29 cellular contexts compared by ENCODE assay signal in genomic region chr21:39661121-39661520, GRCh38. TPM values are rescaled to one million over a fixed set of nuclear protein-coding genes. Genes with fewer than 3 reads are reported as not detected.
DNase-seq lines count a peak whose midpoint lies in the region; ATAC-seq, FAIRE-seq and TF ChIP-seq lines count a peak whose summit lies in the region.
"Had no signal": no experiment of that assay in that cellular context is flagged by ENCODE, and none has a peak within 500 bp of the region (broad histone marks: within the 10 kb centered on the region; RNA-seq: fewer than 3 reads in every experiment).

No MANE protein-coding gene starts in this region.

- no peaks in the 10 kb centered on the region for H4K20me1 ChIP-seq in astrocyte (ENCODE audit: insufficient read depth, low read length)

- no peaks in the 10 kb centered on the region for H3K9me3 Mint-ChIP-seq in Calu3 (ENCODE audit: low read depth, unreplicated experiment)
- H3K9me3 Mint-ChIP-seq in astrocyte (ENCODE audit: unreplicated experiment): peaks cover 8% of the 10 kb centered on the region
- H3K9me3 Mint-ChIP-seq in activated T-helper 17 cell treated with anti-CD3 and anti-CD28 coated beads, Interleukin-2, amount 50 U/mL, for 72 hours: peaks cover 3% of the 10 kb centered on the region
- H3K9me3 Mint-ChIP-seq: activated naive CD8-positive, alpha-beta T cell treated with anti-CD3 and anti-CD28 coated beads for 36 hours; dendritic cell treated with granulocyte-macrophage colony-stimulating factor and Interleukin-4, amounts not matched to agents 40 ng/mL and 50 ng/mL, for 4 days had no signal

- H3K4me3 Mint-ChIP-seq in Calu3 (ENCODE audit: low read depth, unreplicated experiment) (peak overlapping the region; percentile 79), astrocyte (ENCODE audit: unreplicated experiment) (no peak overlapping the region)
- no peak overlapping the region for H3K4me3 Mint-ChIP-seq in activated T-helper 17 cell treated with anti-CD3 and anti-CD28 coated beads, Interleukin-2, amount 50 U/mL, for 72 hours
- H3K4me3 Mint-ChIP-seq: activated CD8-positive, alpha-beta T cell treated with anti-CD3 and anti-CD28 coated beads, Interleukin-2, amount 10 ng/mL, durations not matched to agents 7 days and 5 days; activated naive CD8-positive, alpha-beta T cell treated with anti-CD3 and anti-CD28 coated beads for 36 hours; CD8-positive, alpha-beta memory T cell; dendritic cell treated with granulocyte-macrophage colony-stimulating factor and Interleukin-4, amounts not matched to agents 40 ng/mL and 50 ng/mL, for 4 days had no signal

- DNase-seq in Calu3: no peak
- no peak for DNase-seq in astrocyte (ENCODE audit: low read depth)
- no peak for DNase-seq in mesenchymal stem cell
- no peak for DNase-seq in trophoblast cell
- DNase-seq in NCI-H2227 (lab: John Stamatoyannopoulos, UW; ENCODE audit: unreplicated experiment): no peak
- no peak for DNase-seq in activated CD4-positive, alpha-beta T cell treated with anti-CD3 and anti-CD28 coated beads, Interleukin-2, amount 50 U/mL, for 1 hour
- no peak for DNase-seq in G401 (ENCODE audit: low spot score)
- DNase-seq: activated CD4-positive, CD25-positive, alpha-beta regulatory T cell treated with anti-CD3 and anti-CD28 coated beads, Interleukin-2, amount 50 U/mL, for 72 hours; activated CD8-positive, alpha-beta T cell treated with anti-CD3 and anti-CD28 coated beads, Interleukin-2, amount 10 ng/mL, durations not matched to agents 7 days and 5 days; activated effector memory CD4-positive, alpha-beta T cell treated with anti-CD3 and anti-CD28 coated beads, Interleukin-2, amount 50 U/mL, for 16 hours; activated naive CD8-positive, alpha-beta T cell treated with anti-CD3 and anti-CD28 coated beads for 36 hours; activated T-cell treated with anti-CD3 and anti-CD28 coated beads for 4 hours; BE2C; caudate nucleus; CD8-positive, alpha-beta memory T cell; left lung; NCI-H2081 treated with DMSO at 0.1 percent for 48 hours; NCI-H446 treated with DMSO at 0.1 percent for 48 hours; stomach; T-helper 2 cell; tibial artery had no signal

- H2AFZ ChIP-seq in astrocyte (ENCODE audit: low read depth, low read length): peak overlapping the region; percentile 83
- no peak overlapping the region for H2AFZ ChIP-seq in mesenchymal stem cell (ENCODE audit: low read depth, low read length)
- no peak overlapping the region for H2AFZ ChIP-seq in trophoblast cell (ENCODE audit: insufficient read depth, low read length, poor library complexity)

- H2BK120ac ChIP-seq in mesenchymal stem cell (ENCODE audit: low read depth, low read length) (peak overlapping the region; percentile 40), trophoblast cell (ENCODE audit: insufficient read depth, low read length, poor library complexity) (peak overlapping the region; percentile 76)

- H3K4me1 Mint-ChIP-seq in Calu3 (ENCODE audit: low read depth, unreplicated experiment): peaks cover 48% of the 10 kb centered on the region
- peaks cover 22% of the 10 kb centered on the region for H3K4me1 Mint-ChIP-seq in astrocyte (ENCODE audit: low read depth, unreplicated experiment)
- H3K4me1 Mint-ChIP-seq in activated T-helper 17 cell treated with anti-CD3 and anti-CD28 coated beads, Interleukin-2, amount 50 U/mL, for 72 hours: no peaks in the 10 kb centered on the region
- H3K4me1 Mint-ChIP-seq: activated naive CD8-positive, alpha-beta T cell treated with anti-CD3 and anti-CD28 coated beads for 36 hours had no signal

- H3K27ac Mint-ChIP-seq in Calu3 (ENCODE audit: unreplicated experiment) (peak overlapping the region; percentile 72), astrocyte (ENCODE audit: unreplicated experiment) (peak overlapping the region; percentile 80)
- no peak overlapping the region for H3K27ac Mint-ChIP-seq in activated T-helper 17 cell treated with anti-CD3 and anti-CD28 coated beads, Interleukin-2, amount 50 U/mL, for 72 hours
- H3K27ac Mint-ChIP-seq: activated CD8-positive, alpha-beta T cell treated with anti-CD3 and anti-CD28 coated beads, Interleukin-2, amount 10 ng/mL, durations not matched to agents 7 days and 5 days; activated naive CD8-positive, alpha-beta T cell treated with anti-CD3 and anti-CD28 coated beads for 36 hours; CD8-positive, alpha-beta memory T cell; dendritic cell treated with granulocyte-macrophage colony-stimulating factor and Interleukin-4, amounts not matched to agents 40 ng/mL and 50 ng/mL, for 4 days had no signal

- peak overlapping the region; percentile 37 for H2AK5ac ChIP-seq in mesenchymal stem cell (ENCODE audit: low read length, severe bottlenecking)
- no peak overlapping the region for H2AK5ac ChIP-seq in trophoblast cell (ENCODE audit: low read length)

- peak overlapping the region; percentile 19 to 86 for H2BK12ac ChIP-seq in mesenchymal stem cell (ENCODE audit: low read length in 2 of 2)
- peak overlapping the region; percentile 64 for H2BK12ac ChIP-seq in trophoblast cell (ENCODE audit: low read length)

- H3K9ac ChIP-seq in astrocyte (ENCODE audit: low read length) (no peak overlapping the region), mesenchymal stem cell (ENCODE audit: low read length) (no peak overlapping the region), trophoblast cell (ENCODE audit: low read length) (no peak overlapping the region)

- no TSS peak for BruUV-seq in Calu3 (replicated peaks; lab: Mats Ljungman, UMichigan)

- no peak for FAIRE-seq in astrocyte (lab: Jason Lieb, UNC)
- FAIRE-seq: G401.6, GM19239, K562 had no signal

- H3K79me2 ChIP-seq in astrocyte (ENCODE audit: insufficient read depth, low read length): no peaks in the 10 kb centered on the region
- H3K79me2 ChIP-seq in trophoblast cell (ENCODE audit: control insufficient read depth, insufficient read depth, low read length, poor library complexity): peaks cover 3% of the 10 kb centered on the region

- in situ Hi-C loops in G401 (cut with HindIII; ENCODE audit: low sequenced_read_pairs): no loop called here

- no peaks in the 10 kb centered on the region for H3K27me3 ChIP-seq in astrocyte (ENCODE audit: insufficient read depth, low read length)
- H3K27me3 ChIP-seq in mesenchymal stem cell (ENCODE audit: control insufficient read depth in 1 of 2, insufficient read depth in 1 of 2, low read length in 2 of 2): peaks cover 0 to 8% of the 10 kb centered on the region in 2 experiments
- no peaks in the 10 kb centered on the region for H3K27me3 ChIP-seq in trophoblast cell (ENCODE audit: insufficient read depth, low read length)
- H3K27me3 ChIP-seq: BE2C, MG63, stomach, tibial artery had no signal

- CTCF ChIA-PET in Calu3 (lab: Charles Lee): interaction anchor here (0.5 to 1.6 kb wide), 2 partner anchors 27 to 58 kb away, joined by 3 to 6 read pairs; no protein-coding TSS in a partner anchor

- H3K18ac ChIP-seq in mesenchymal stem cell (ENCODE audit: low read depth in 1 of 2, low read length in 2 of 2): peak overlapping the region; percentile 51 to 54
- H3K18ac ChIP-seq in trophoblast cell (ENCODE audit: low read length): peak overlapping the region; percentile 22

- H3K4ac ChIP-seq in mesenchymal stem cell (ENCODE audit: low read depth in 1 of 2, low read length in 2 of 2) (peak overlapping the region; percentile 42 to 61), trophoblast cell (ENCODE audit: low read depth, low read length) (peak overlapping the region; percentile 30)

- intact Hi-C loops in Calu3 (cut with micrococcal nuclease; ENCODE audit: unreplicated experiment): no loop called here

- no peak overlapping the region for H3K4me3 ChIP-seq in astrocyte (ENCODE audit: insufficient read depth, low read depth, low read length)
- no peak overlapping the region for H3K4me3 ChIP-seq in mesenchymal stem cell (ENCODE audit: insufficient read depth in 1 of 2, low read depth in 1 of 2, low read length in 2 of 2)
- no peak overlapping the region for H3K4me3 ChIP-seq in trophoblast cell (ENCODE audit: low read depth, low read length)
- H3K4me3 ChIP-seq: K562, left lung, tibial artery had no signal

- WGBS in mesenchymal stem cell: 95% methylated on average over 18 of the region's 18 CpGs
- no CpG with 5 or more reads among the region's 18 CpGs for WGBS in trophoblast cell (ENCODE audit: extremely low coverage, insufficient coverage, insufficient read length)

- H2BK5ac ChIP-seq in mesenchymal stem cell (ENCODE audit: low read depth, low read length, poor library complexity, severe bottlenecking): peak overlapping the region; percentile 32
- H2BK5ac ChIP-seq in trophoblast cell (ENCODE audit: low read depth, low read length, poor library complexity): peak overlapping the region; percentile 55

- TF ChIP-seq CTCF in Calu3 (IDR thresholded peaks at IDR 0.05; ENCODE audit: unreplicated experiment) (no peak), astrocyte (IDR thresholded peaks at IDR 0.05; ENCODE audit: insufficient read depth, low read depth, low read length) (no peak)

- peak overlapping the region; percentile 79 for H2BK15ac ChIP-seq in mesenchymal stem cell (ENCODE audit: low read depth, poor library complexity, severe bottlenecking)

- H4K8ac ChIP-seq in mesenchymal stem cell (ENCODE audit: low read length) (peak overlapping the region; percentile 47), trophoblast cell (ENCODE audit: low read depth, low read length) (peak overlapping the region; percentile 41)

- no peak overlapping the region for H3K14ac ChIP-seq in mesenchymal stem cell (ENCODE audit: low read length in 2 of 2)
- peak overlapping the region; percentile 56 for H3K14ac ChIP-seq in trophoblast cell (ENCODE audit: low read length)

- H4K12ac ChIP-seq in trophoblast cell (ENCODE audit: low read depth, low read length): peak overlapping the region; percentile 4

- H3K36me3 ChIP-seq in astrocyte (ENCODE audit: insufficient read depth, low read length) (no peaks in the 10 kb centered on the region), mesenchymal stem cell (ENCODE audit: control insufficient read depth in 1 of 2, insufficient read depth in 2 of 2, low read depth in 1 of 2, low read length in 2 of 2) (peaks cover 0 to 40% of the 10 kb centered on the region in 2 experiments), trophoblast cell (ENCODE audit: control insufficient read depth in 1 of 2, insufficient read depth in 2 of 2, low read length in 2 of 2) (peaks cover 2 to 5% of the 10 kb centered on the region in 2 experiments)
- H3K36me3 ChIP-seq: BE2C, left lung, MG63, stomach, tibial artery had no signal

- ATAC-seq in activated T-helper 17 cell treated with anti-CD3 and anti-CD28 coated beads, Interleukin-2, amount 50 U/mL, for 72 hours (replicated peaks): no peak
- ATAC-seq: activated CD8-positive, alpha-beta T cell treated with anti-CD3 and anti-CD28 coated beads, Interleukin-2, amount 10 ng/mL, durations not matched to agents 7 days and 5 days; HCT116; K562 had no signal

- no peak overlapping the region for H3K23ac ChIP-seq in mesenchymal stem cell (ENCODE audit: low read length in 2 of 2)
- H3K23ac ChIP-seq in trophoblast cell (ENCODE audit: low read length): no peak overlapping the region

- H3K4me1 ChIP-seq in astrocyte (ENCODE audit: insufficient read depth, low read length): peaks cover 15% of the 10 kb centered on the region
- peaks cover 26% of the 10 kb centered on the region for H3K4me1 ChIP-seq in mesenchymal stem cell (ENCODE audit: control insufficient read depth, insufficient read depth, low read depth, low read length)
- peaks cover 22 to 31% of the 10 kb centered on the region in 2 experiments for H3K4me1 ChIP-seq in trophoblast cell (ENCODE audit: control insufficient read depth in 1 of 2, insufficient read depth in 2 of 2, low read length in 2 of 2)
- H3K4me1 ChIP-seq: BE2C had no signal

- H3K27me3 Mint-ChIP-seq in Calu3 (ENCODE audit: unreplicated experiment) (no peaks in the 10 kb centered on the region), astrocyte (ENCODE audit: low read depth, unreplicated experiment) (peaks cover 9% of the 10 kb centered on the region)
- peaks cover 9% of the 10 kb centered on the region for H3K27me3 Mint-ChIP-seq in activated T-helper 17 cell treated with anti-CD3 and anti-CD28 coated beads, Interleukin-2, amount 50 U/mL, for 72 hours

- H3K9me3 ChIP-seq in astrocyte (ENCODE audit: insufficient read depth, low read depth, low read length): no peaks in the 10 kb centered on the region
- peaks cover 3% of the 10 kb centered on the region for H3K9me3 ChIP-seq in mesenchymal stem cell (ENCODE audit: control insufficient read depth, low read length)
- peaks cover 2% of the 10 kb centered on the region for H3K9me3 ChIP-seq in trophoblast cell (ENCODE audit: insufficient read depth, low read depth, low read length)
- H3K9me3 ChIP-seq: BE2C, left lung, MG63, stomach, tibial artery had no signal

- peaks cover 66% of the 10 kb centered on the region for H3K36me3 Mint-ChIP-seq in Calu3 (ENCODE audit: insufficient read depth, unreplicated experiment)
- H3K36me3 Mint-ChIP-seq in astrocyte (ENCODE audit: low read depth, unreplicated experiment): peaks cover 24% of the 10 kb centered on the region
- no peaks in the 10 kb centered on the region for H3K36me3 Mint-ChIP-seq in activated T-helper 17 cell treated with anti-CD3 and anti-CD28 coated beads, Interleukin-2, amount 50 U/mL, for 72 hours (ENCODE audit: low read depth)
- H3K36me3 Mint-ChIP-seq: activated naive CD8-positive, alpha-beta T cell treated with anti-CD3 and anti-CD28 coated beads for 36 hours; CD8-positive, alpha-beta memory T cell had no signal

- H4K91ac ChIP-seq in mesenchymal stem cell (ENCODE audit: low read length): no peak overlapping the region
- peak overlapping the region; percentile 84 for H4K91ac ChIP-seq in trophoblast cell (ENCODE audit: low read depth, low read length)

- H3K79me1 ChIP-seq in mesenchymal stem cell (replicated peaks; ENCODE audit: low read length, poor library complexity, severe bottlenecking) (peaks cover 23% of the 10 kb centered on the region), trophoblast cell (ENCODE audit: low read length) (peaks cover 34% of the 10 kb centered on the region)

- peak overlapping the region; percentile 86 for H3K4me2 ChIP-seq in astrocyte (ENCODE audit: low read length)
- no peak overlapping the region for H3K4me2 ChIP-seq in mesenchymal stem cell (ENCODE audit: low read length, poor library complexity, severe bottlenecking)
- no peak overlapping the region for H3K4me2 ChIP-seq in trophoblast cell (ENCODE audit: low read length)

- H3K27ac ChIP-seq in astrocyte (ENCODE audit: low read depth, low read length) (peak overlapping the region; percentile 82), mesenchymal stem cell (ENCODE audit: low read length, poor library complexity, severe bottlenecking) (no peak overlapping the region), trophoblast cell (ENCODE audit: low read depth, low read length) (peak overlapping the region; percentile 65)
- H3K27ac ChIP-seq: tibial artery had no signal

RNA-seq across cellular contexts. Expression of gene B3GALT5, which starts 48.4 kb away (rescaled TPM):
- total RNA-seq in Calu3 (2022) (40.8 and 48.2 TPM in 2 replicates), astrocyte (2.2 and 2.5 TPM in 2 replicates)
- polyA plus RNA-seq in mesenchymal stem cell (2013, experiment 1 of 2): 0.07 TPM
- 0.07 TPM for polyA plus RNA-seq in mesenchymal stem cell (2013, experiment 2 of 2)
- polyA plus RNA-seq in trophoblast cell (2013): 3.0 and 3.2 TPM in 2 replicates
- total RNA-seq in activated T-helper 17 cell treated with anti-CD3 and anti-CD28 coated beads, Interleukin-2, amount 50 U/mL, for 72 hours: under 1 TPM in 1 of 2 donors, not detected in 1; 0.03 TPM
- total RNA-seq in G401 (2014; rRNA removed; shearing (Covaris generic)): not detected in 2 replicates
- total RNA-seq: activated CD8-positive, alpha-beta T cell treated with anti-CD3 and anti-CD28 coated beads, Interleukin-2, amount 10 ng/mL, durations not matched to agents 7 days and 5 days; activated naive CD8-positive, alpha-beta T cell treated with anti-CD3 and anti-CD28 coated beads for 36 hours; CD8-positive, alpha-beta memory T cell; mononuclear cell had no signal
- polyA plus RNA-seq: CD8-positive, alpha-beta memory T cell; K562 had no signal

Comparison
In these comparisons a context has a peak if more than half of its experiments do, and no peak if none do; other contexts are left out.
1. RNA of gene B3GALT5, which starts 48.4 kb away (total RNA-seq): 40.8 to 48.2 TPM in Calu3; 2.2 to 2.5 TPM in astrocyte, 0.03 TPM in activated T-helper 17 cell treated with anti-CD3 and anti-CD28 coated beads, Interleukin-2, amount 50 U/mL, for 72 hours and not detected in G401; every median in the first group is over 10 times any median in the second.